ENCODE assay signal across 10 cellular contexts in genomic region chr4:7650606-7651400, GRCh38.
DNase-seq lines count a peak whose midpoint lies in the region; ATAC-seq, FAIRE-seq and TF ChIP-seq lines count a peak whose summit lies in the region.
"Had no signal": no experiment of that assay in that cellular context is flagged by ENCODE, and none has a peak within 500 bp of the region (broad histone marks: within the 10 kb centered on the region; RNA-seq: fewer than 3 reads in every experiment).

No MANE protein-coding gene starts in this region.

- no peak for FAIRE-seq in D721Med (lab: Jason Lieb, UNC)

- peak overlapping the region; percentile 53 for H2AK9ac ChIP-seq in IMR-90 (replicated peaks; ENCODE audit: low read depth, low read length, poor library complexity)

- intact Hi-C loops in IMR-90 (cut with micrococcal nuclease): no loop called here
- intact Hi-C loops in mucosa of descending colon (cut with DNase I, micrococcal nuclease): no loop called here

- H2BK15ac ChIP-seq in IMR-90 (ENCODE audit: low read depth, low read length): peak overlapping the region; percentile 77; the same call in 1 of the 3 replicates

- BruUV-seq in IMR-90 (replicated peaks; lab: Mats Ljungman, UMichigan): no TSS peak

- H3K14ac ChIP-seq in IMR-90 (replicated peaks; ENCODE audit: low read depth, low read length): peak overlapping the region; percentile 45; the same call in 1 of the 2 replicates

- in situ Hi-C loops in IMR-90 (cut with MboI; ENCODE audit: low sequenced_read_pairs): no loop called here
- in situ Hi-C loops in ACHN (cut with HindIII; ENCODE audit: low pct_ligation_motif_present, low pct_unique_long_range_greater_than_20kb, low sequenced_read_pairs): no loop called here

- no peak for TF ChIP-seq RAD21 in IMR-90 (IDR thresholded peaks at IDR 0.05; ENCODE audit: low read length)

- dilution Hi-C loops in IMR-90 (cut with HindIII; ENCODE audit: low sequenced_read_pairs, unreplicated experiment): no loop called here

- H4K20me1 ChIP-seq in IMR-90 (ENCODE audit: insufficient read depth, low read length): no peaks in the 10 kb centered on the region; the same call in 1 of the 2 replicates

- H3K4me3 ChIP-seq in IMR-90 (ENCODE audit: insufficient read depth, low read depth, low read length) (no peak overlapping the region), mucosa of descending colon (no peak overlapping the region), coronary artery (no peak overlapping the region), right atrium auricular region (no peak overlapping the region)
- H3K4me3 ChIP-seq: upper lobe of left lung had no signal

- H2BK120ac ChIP-seq in IMR-90 (ENCODE audit: low read depth, low read length): peak overlapping the region; percentile 77; the same call in 1 of the 2 replicates

- H2AK5ac ChIP-seq in IMR-90 (ENCODE audit: low read depth, low read length): peak overlapping the region; percentile 85

- H2BK20ac ChIP-seq in IMR-90 (ENCODE audit: low read depth, low read length): peak overlapping the region; percentile 82; the same call in 1 of the 2 replicates

- peak overlapping the region; percentile 80 for H3K4ac ChIP-seq in IMR-90 (ENCODE audit: low read depth, low read length)

- DNase-seq in D721Med (ENCODE audit: insufficient read length, low spot score) (no peak), IMR-90 (no peak), astrocyte of the hippocampus (ENCODE audit: low read depth, low spot score) (peak; percentile 31), mucosa of descending colon (peak in 1 of 3 donors; percentile 36), coronary artery (ENCODE audit: low spot score) (no peak), ACHN (no peak), right atrium auricular region (ENCODE audit: low spot score) (no peak)
- DNase-seq: retina had no signal

- H3K27me3 ChIP-seq in IMR-90 (ENCODE audit: control insufficient read depth, insufficient read depth, low read length) (no peaks in the 10 kb centered on the region; the same call in 1 of the 2 replicates), right atrium auricular region (no peaks in the 10 kb centered on the region)

- no peak overlapping the region for H3K18ac ChIP-seq in IMR-90 (ENCODE audit: low read depth, low read length)

- H3K36me3 ChIP-seq in IMR-90 (ENCODE audit: control insufficient read depth, insufficient read depth, low read length): no peaks in the 10 kb centered on the region
- H3K36me3 ChIP-seq in mucosa of descending colon (ENCODE audit: low read depth): no peaks in the 10 kb centered on the region
- H3K36me3 ChIP-seq in right atrium auricular region: no peaks in the 10 kb centered on the region
- H3K36me3 ChIP-seq: upper lobe of left lung had no signal

- H3K9me3 ChIP-seq in IMR-90 (ENCODE audit: control insufficient read depth, insufficient read depth, low read length) (no peaks in the 10 kb centered on the region), mucosa of descending colon (no peaks in the 10 kb centered on the region), right atrium auricular region (no peaks in the 10 kb centered on the region)
- H3K9me3 ChIP-seq: upper lobe of left lung had no signal

- POLR2A ChIA-PET in IMR-90 (lab: Charles Lee; ENCODE audit: unreplicated experiment): no interaction called here

- H3K4me1 ChIP-seq in IMR-90 (ENCODE audit: control insufficient read depth, insufficient read depth, low read length) (peaks cover 15% of the 10 kb centered on the region), mucosa of descending colon (ENCODE audit: low read depth) (no peaks in the 10 kb centered on the region), right atrium auricular region (peaks cover 0 to 8% of the 10 kb centered on the region in 2 donors)

- 72% methylated on average over 8 of the region's 22 CpGs; no CpG with 5 or more reads in 1 of the 2 experiments for WGBS in IMR-90 (ENCODE audit: extremely low coverage in 2 of 2, insufficient read length in 1 of 2), 2 experiments

- peak overlapping the region in 1 of 2 experiments; percentile 66; a peak in 1 of 4 replicates for H4K8ac ChIP-seq in IMR-90 (ENCODE audit: low read depth in 2 of 2, low read length in 2 of 2)

- ATAC-seq in IMR-90 (ENCODE audit: low read depth) (no peak), mucosa of descending colon (peak; percentile 39), HG03045 (IDR thresholded peaks at IDR 0.05; ENCODE audit: unreplicated experiment) (no peak)

- no peak overlapping the region for H3K9ac ChIP-seq in IMR-90 (ENCODE audit: low read depth, low read length)

- no peak overlapping the region for H3K56ac ChIP-seq in IMR-90 (ENCODE audit: extremely low read depth, insufficient read depth, low read length)

- H4K5ac ChIP-seq in IMR-90 (ENCODE audit: low read depth, low read length): no peak overlapping the region

- peak overlapping the region; percentile 69 for H2AFZ ChIP-seq in IMR-90 (replicated peaks; ENCODE audit: low read length, poor library complexity)

- peak; percentile 37 for TF ChIP-seq CTCF in D721Med (IDR thresholded peaks at IDR 0.05; ENCODE audit: insufficient read depth, missing control alignments)
- no peak for TF ChIP-seq CTCF in IMR-90 (conservative IDR thresholded peaks at IDR 0.05; ENCODE audit: low read depth, low read length)
- TF ChIP-seq CTCF in mucosa of descending colon (IDR thresholded peaks at IDR 0.05): no peak
- TF ChIP-seq CTCF in coronary artery (IDR thresholded peaks at IDR 0.05): no peak
- TF ChIP-seq CTCF in right atrium auricular region (IDR thresholded peaks at IDR 0.05): no peak

- no peak overlapping the region for H2BK5ac ChIP-seq in IMR-90 (ENCODE audit: low read depth, low read length, poor library complexity, severe bottlenecking)

- no peak overlapping the region for H3K4me2 ChIP-seq in IMR-90 (ENCODE audit: low read depth, low read length)

- H3K79me1 ChIP-seq in IMR-90 (ENCODE audit: low read depth in 1 of 2, low read length in 2 of 2): no peaks in the 10 kb centered on the region

- H3K9me1 ChIP-seq in IMR-90 (ENCODE audit: insufficient read depth, low read length): peaks cover 14% of the 10 kb centered on the region

- peak overlapping the region; percentile 31; the same call in 1 of the 2 replicates for H3K23ac ChIP-seq in IMR-90 (ENCODE audit: low read depth, low read length)

- no peak overlapping the region for H3K27ac ChIP-seq in IMR-90 (ENCODE audit: insufficient read depth, low read length)
- H3K27ac ChIP-seq in coronary artery: no peak overlapping the region
- H3K27ac ChIP-seq in right atrium auricular region: no peak overlapping the region

- CTCF ChIA-PET in IMR-90 (lab: Yijun Ruan, JAX): no interaction called here

- H4K91ac ChIP-seq in IMR-90 (ENCODE audit: insufficient read depth, low read depth, low read length): peak overlapping the region; percentile 5; the same call in 1 of the 2 replicates

- TF ChIP-seq POLR2A in IMR-90 (IDR thresholded peaks at IDR 0.05; ENCODE audit: low read depth, low read length): no peak

TF ChIP-seq in IMR-90, 13 proteins besides CTCF, POLR2A, EP300 and RAD21:
- no peak for TF ChIP-seq USF2 (IDR thresholded peaks at IDR 0.05; ENCODE audit: low read depth, low read length)
- TF ChIP-seq SMC3 (IDR thresholded peaks at IDR 0.05; ENCODE audit: low read depth, low read length): no peak
- no peak for TF ChIP-seq MAFK (IDR thresholded peaks at IDR 0.05; ENCODE audit: low read depth, low read length)
- TF ChIP-seq MXI1 (IDR thresholded peaks at IDR 0.05; ENCODE audit: borderline replicate concordance, low read depth, low read length): no peak
- no peak for TF ChIP-seq ELK1 (IDR thresholded peaks at IDR 0.05; ENCODE audit: borderline replicate concordance, low read depth, low read length)
- no peak for TF ChIP-seq BHLHE40 (IDR thresholded peaks at IDR 0.05; ENCODE audit: low read depth, low read length)
- TF ChIP-seq CEBPB (IDR thresholded peaks at IDR 0.05; ENCODE audit: low read depth, low read length): no peak
- no peak for TF ChIP-seq RFX5 (IDR thresholded peaks at IDR 0.05; ENCODE audit: low read depth, low read length)
- TF ChIP-seq MAZ (IDR thresholded peaks at IDR 0.05; ENCODE audit: borderline replicate concordance, low read depth, low read length): no peak
